Comparison of ENCODE assay signal across 20 cellular contexts in the genomic region with DNA sequence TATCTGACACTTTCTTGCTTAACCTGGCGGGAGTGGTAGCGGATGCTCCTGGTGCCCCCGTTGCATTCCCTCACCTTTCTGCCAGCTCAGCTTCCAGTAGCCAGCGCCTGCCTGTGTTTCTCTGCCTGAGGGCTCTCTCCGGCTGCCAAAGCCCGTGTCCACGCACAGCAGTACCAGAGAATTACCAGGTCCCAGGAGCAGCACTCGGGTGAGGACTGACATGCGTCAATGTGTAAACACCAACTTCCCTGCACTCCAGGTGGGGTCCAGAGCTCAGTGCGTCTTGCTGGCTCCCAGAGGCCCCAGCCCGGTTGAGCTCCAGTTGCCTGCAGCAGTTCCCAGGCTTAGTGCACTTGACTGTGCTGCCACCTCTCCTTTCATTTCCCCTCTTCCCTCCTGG. TPM values are rescaled to one million over a fixed set of nuclear protein-coding genes. Genes with fewer than 3 reads are reported as not detected.
"Had no signal": no experiment of that assay in that cellular context is flagged by ENCODE, and none has a peak within 500 bp of the region (broad histone marks: within the 10 kb centered on the region; RNA-seq: fewer than 3 reads in every experiment).

No MANE protein-coding gene starts in this region.

- H3K4me3 ChIP-seq: left lung, sigmoid colon, thoracic aorta had no signal

- H3K36me3 ChIP-seq: brain microvascular endothelial cell, left lung, sigmoid colon, thoracic aorta, WERI-Rb-1 had no signal

- DNase-seq: activated CD4-positive, alpha-beta T cell treated with anti-CD3 and anti-CD28 coated beads, Interleukin-2, amount 50 U/mL, for 48 hours; activated naive CD4-positive, alpha-beta T cell treated with Interleukin-2 at 50 U/mL for 16 hours; anterior cingulate cortex; brain microvascular endothelial cell; cerebellar nuclear complex; dermis blood vessel endothelial cell; effector memory CD8-positive, alpha-beta T cell; foreskin melanocyte; left lung; mesendoderm; nucleus accumbens; sigmoid colon; stimulated activated CD4-positive, alpha-beta T cell treated with anti-CD3 and anti-CD28 coated beads, Interleukin-1b, Interleukin-23, amount 100 ng/mL, for 48 hours; T-helper 17 cell; WERI-Rb-1 had no signal

- H3K27me3 ChIP-seq: brain microvascular endothelial cell, left lung, sigmoid colon had no signal

- H3K27ac ChIP-seq: brain microvascular endothelial cell, epithelial cell of prostate, left lung, sigmoid colon, thoracic aorta, WERI-Rb-1 had no signal

- H3K9me3 ChIP-seq: left lung, sigmoid colon, thoracic aorta had no signal

- ATAC-seq: activated T-helper 17 cell treated with anti-CD3 and anti-CD28 coated beads, Interleukin-2, amount 50 U/mL, for 72 hours; effector memory CD8-positive, alpha-beta T cell; left lung; natural killer cell treated with Interleukin-12 subunit alpha and Interleukin-12 subunit beta and Interleukin-15 and Interleukin-18, amount 100 ng/mL, for 72 hours; stimulated activated effector memory CD8-positive, alpha-beta T cell treated with anti-CD3 and anti-CD28 coated beads, Interleukin-12 subunit alpha, Interleukin-12 subunit beta, amount 100 ng/mL, for 72 hours; T-helper 17 cell had no signal

- H3K4me1 ChIP-seq: left lung, sigmoid colon had no signal

RNA-seq across cellular contexts. Expression of gene CDH13, which starts 54.8 kb away (rescaled TPM):
- total RNA-seq: activated T-helper 17 cell treated with anti-CD3 and anti-CD28 coated beads, Interleukin-2, amount 50 U/mL, for 72 hours; natural killer cell treated with Interleukin-12 subunit alpha and Interleukin-12 subunit beta and Interleukin-15 and Interleukin-18, amount 100 ng/mL, for 72 hours; T-helper 17 cell had no signal
